Comparison of ENCODE assay signal across 21 cellular contexts in the genomic region with DNA sequence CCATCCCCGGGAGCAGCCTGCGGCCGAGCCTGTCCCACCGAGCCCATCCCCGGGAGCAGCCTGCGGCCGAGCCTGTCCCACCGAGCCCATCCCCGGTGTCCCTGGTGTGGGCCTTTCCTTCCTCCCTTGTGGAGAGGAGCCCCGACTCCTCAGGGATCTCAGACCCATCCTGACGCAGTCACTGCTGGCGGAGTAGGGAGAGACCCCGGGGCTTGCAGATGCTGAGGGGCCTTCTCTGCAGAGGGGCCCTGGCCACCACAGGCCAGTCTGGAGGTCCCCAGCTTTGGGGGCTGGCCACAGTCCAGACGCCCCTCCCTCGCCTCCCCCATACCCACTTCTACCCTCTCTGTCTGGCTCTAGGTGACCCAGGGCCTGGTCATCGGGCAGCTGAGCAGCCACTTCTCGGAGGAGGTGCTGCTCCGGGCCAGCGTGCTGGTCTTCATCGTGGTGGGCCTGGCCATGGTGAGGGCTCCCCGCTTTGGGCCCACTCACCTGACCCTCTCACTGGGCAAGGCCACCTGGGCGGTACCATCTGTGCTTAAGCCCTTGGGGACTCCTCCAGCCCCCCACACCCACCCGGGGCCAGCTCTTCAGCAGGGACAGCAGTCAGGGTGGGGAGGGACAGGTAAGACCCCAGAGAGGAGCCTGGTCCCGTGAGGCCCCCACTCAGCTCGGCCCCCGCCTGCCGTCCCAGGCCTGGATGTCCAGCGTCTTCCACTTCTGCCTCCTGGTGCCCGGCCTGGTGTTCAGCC. TPM values are rescaled to one million over a fixed set of nuclear protein-coding genes. Genes with fewer than 3 reads are reported as not detected.
DNase-seq lines count a peak whose midpoint lies in the region; ATAC-seq, FAIRE-seq and TF ChIP-seq lines count a peak whose summit lies in the region.
"Had no signal": no experiment of that assay in that cellular context is flagged by ENCODE, and none has a peak within 500 bp of the region (broad histone marks: within the 10 kb centered on the region; RNA-seq: fewer than 3 reads in every experiment).

No MANE protein-coding gene starts in this region.

- H3K27me3 ChIP-seq in K562 (ENCODE audit: control insufficient read depth in 2 of 2, insufficient read depth in 2 of 2, low read length in 2 of 2) (no peaks in the 10 kb centered on the region), small intestine (ENCODE audit: control insufficient read depth in 2 of 2, insufficient read depth in 2 of 2, low read length in 2 of 2) (no peaks in the 10 kb centered on the region), Peyer's patch (no peaks in the 10 kb centered on the region)
- H3K27me3 ChIP-seq: BE2C had no signal

- H3K4me3 Mint-ChIP-seq in stimulated activated naive CD8-positive, alpha-beta T cell treated with anti-CD3 and anti-CD28 coated beads, Interleukin-15, amount 100 ng/mL, for 72 hours = no peak overlapping the region
- no peak overlapping the region for H3K4me3 Mint-ChIP-seq in stimulated activated memory B cell treated with anti-CD40 and anti-IgM and Interleukin-4, amounts not matched to agents 10 μg/mL and 1 μg/mL and 100 μg/mL, for 72 hours
- H3K4me3 Mint-ChIP-seq: CD14-positive monocyte; CD4-positive, alpha-beta memory T cell had no signal

- no peak for TF ChIP-seq RAD21 in K562 (CRISPR knock-in tag; conservative IDR thresholded peaks at IDR 0.05 in 1 of 2, IDR thresholded peaks at IDR 0.05 in 1 of 2)

- H3K4me1 ChIP-seq in K562 (replicated peaks in 1 of 2; ENCODE audit: control insufficient read depth in 2 of 2, insufficient read depth in 2 of 2, low read length in 2 of 2) (peaks cover 0 to 61% of the 10 kb centered on the region in 2 experiments; a peak in 2 of 5 replicates), small intestine (ENCODE audit: control insufficient read depth in 2 of 2, insufficient read depth in 1 of 2, low read depth in 1 of 2, low read length in 1 of 2) (peaks cover 0 to 6% of the 10 kb centered on the region in 2 donors), Peyer's patch (peaks cover 0 to 25% (median 5%) of the 10 kb centered on the region in 4 donors)

- peaks cover 7% of the 10 kb centered on the region for H3K27me3 Mint-ChIP-seq in stimulated activated naive CD8-positive, alpha-beta T cell treated with anti-CD3 and anti-CD28 coated beads, Interleukin-15, amount 100 ng/mL, for 72 hours
- H3K27me3 Mint-ChIP-seq in stimulated activated memory B cell treated with anti-CD40 and anti-IgM and Interleukin-4, amounts not matched to agents 10 μg/mL and 1 μg/mL and 100 μg/mL, for 72 hours = peaks cover 8% of the 10 kb centered on the region
- H3K27me3 Mint-ChIP-seq: CD4-positive, alpha-beta memory T cell had no signal

- no peak overlapping the region for H3K4me2 ChIP-seq in K562 (ENCODE audit: insufficient read depth, low read length)

- no peaks in the 10 kb centered on the region for H3K79me2 ChIP-seq in K562 (ENCODE audit: control insufficient read depth, insufficient read depth, low read length)

- BruUV-seq in K562 (replicated peaks; lab: Mats Ljungman, UMichigan) = no TSS peak

- peak; percentile 22 for ATAC-seq in stimulated activated naive CD8-positive, alpha-beta T cell treated with anti-CD3 and anti-CD28 coated beads, Interleukin-15, amount 100 ng/mL, for 72 hours
- no peak for ATAC-seq in stimulated activated naive CD8-positive, alpha-beta T cell treated with anti-CD3 and anti-CD28 coated beads, Interleukin-15, Interleukin-2, amounts not matched to agents 100 U/mL and 50 U/mL, for 24 hours
- no peak for ATAC-seq in K562
- ATAC-seq in stimulated activated memory B cell treated with anti-CD40 and anti-IgM and Interleukin-4, amounts not matched to agents 10 μg/mL and 1 μg/mL and 100 μg/mL, for 72 hours = peak; percentile 3

- no peaks in the 10 kb centered on the region for H3K9me3 Mint-ChIP-seq in stimulated activated naive CD8-positive, alpha-beta T cell treated with anti-CD3 and anti-CD28 coated beads, Interleukin-15, amount 100 ng/mL, for 72 hours
- H3K9me3 Mint-ChIP-seq in stimulated activated memory B cell treated with anti-CD40 and anti-IgM and Interleukin-4, amounts not matched to agents 10 μg/mL and 1 μg/mL and 100 μg/mL, for 72 hours = no peaks in the 10 kb centered on the region
- H3K9me3 Mint-ChIP-seq: CD4-positive, alpha-beta memory T cell had no signal

- intact Hi-C loops in K562 (cut with micrococcal nuclease) = no loop called here

- H4K20me1 ChIP-seq in K562 (replicated peaks; ENCODE audit: control insufficient read depth, insufficient read depth, low read length) = no peaks in the 10 kb centered on the region

- 69% methylated on average over 14 of the region's 29 CpGs for WGBS in K562 (ENCODE audit: insufficient coverage, low coverage, missing lambda C conversion rate)
- 89 to 93% (median 91%) methylated on average over 21 to 29 of the region's 29 CpGs for WGBS in small intestine, 3 donors

- DNase-seq in stimulated activated naive CD8-positive, alpha-beta T cell treated with anti-CD3 and anti-CD28 coated beads, Interleukin-15, amount 100 ng/mL, for 72 hours = no peak
- no peak for DNase-seq in stimulated activated naive CD8-positive, alpha-beta T cell treated with anti-CD3 and anti-CD28 coated beads, Interleukin-15, Interleukin-2, amounts not matched to agents 100 U/mL and 50 U/mL, for 24 hours
- DNase-seq in K562 (ENCODE audit: extremely low read depth in 1 of 4, low spot score in 3 of 4) (no peak), small intestine (no peak), NCI-H1436 (lab: John Stamatoyannopoulos, UW) (no peak), Peyer's patch (no peak)
- DNase-seq: ACHN; BE2C; CD4-positive, alpha-beta memory T cell; DMS153; DMS79; GDM1; HCEC 1CT; IMR-90; KBM-7 had no signal

- no peak overlapping the region for H3K27ac Mint-ChIP-seq in stimulated activated naive CD8-positive, alpha-beta T cell treated with anti-CD3 and anti-CD28 coated beads, Interleukin-15, amount 100 ng/mL, for 72 hours
- no peak overlapping the region for H3K27ac Mint-ChIP-seq in stimulated activated memory B cell treated with anti-CD40 and anti-IgM and Interleukin-4, amounts not matched to agents 10 μg/mL and 1 μg/mL and 100 μg/mL, for 72 hours
- H3K27ac Mint-ChIP-seq: CD14-positive monocyte; CD4-positive, alpha-beta memory T cell had no signal

- H3K4me3 ChIP-seq in K562 = no peak overlapping the region
- no peak overlapping the region for H3K4me3 ChIP-seq in small intestine (ENCODE audit: low read depth in 1 of 2, low read length in 2 of 2)
- H3K4me3 ChIP-seq in Peyer's patch = no peak overlapping the region

- no peaks in the 10 kb centered on the region for H3K9me3 ChIP-seq in K562 (replicated peaks; ENCODE audit: control insufficient read depth, insufficient read depth, low read depth, low read length)
- no peaks in the 10 kb centered on the region for H3K9me3 ChIP-seq in small intestine (ENCODE audit: control insufficient read depth, low read depth)
- no peaks in the 10 kb centered on the region for H3K9me3 ChIP-seq in Peyer's patch
- H3K9me3 ChIP-seq: BE2C had no signal

- TF ChIP-seq CTCF in K562 (IDR thresholded peaks at IDR 0.05 in 2 of 3, conservative IDR thresholded peaks at IDR 0.05 in 1 of 3; ENCODE audit: insufficient read depth in 2 of 3, low read depth in 1 of 3, low read length in 3 of 3) (no peak), Peyer's patch (IDR thresholded peaks at IDR 0.05) (no peak)

- H3K9me1 ChIP-seq in K562 (ENCODE audit: control insufficient read depth, insufficient read depth, low read length) = no peaks in the 10 kb centered on the region

- TF ChIP-seq EP300 in K562 (IDR thresholded peaks at IDR 0.05; ENCODE audit: low read length) = no peak

- H3K36me3 ChIP-seq in K562 (ENCODE audit: control insufficient read depth, insufficient read depth, low read length) = no peaks in the 10 kb centered on the region
- no peaks in the 10 kb centered on the region for H3K36me3 ChIP-seq in small intestine (ENCODE audit: control insufficient read depth in 2 of 2, insufficient read depth in 2 of 2, low read length in 2 of 2)
- peaks cover 0 to 8% (median 0%) of the 10 kb centered on the region in 3 donors for H3K36me3 ChIP-seq in Peyer's patch
- H3K36me3 ChIP-seq: BE2C had no signal

- no peaks in the 10 kb centered on the region for H3K4me1 Mint-ChIP-seq in stimulated activated naive CD8-positive, alpha-beta T cell treated with anti-CD3 and anti-CD28 coated beads, Interleukin-15, amount 100 ng/mL, for 72 hours
- H3K4me1 Mint-ChIP-seq in stimulated activated memory B cell treated with anti-CD40 and anti-IgM and Interleukin-4, amounts not matched to agents 10 μg/mL and 1 μg/mL and 100 μg/mL, for 72 hours = no peaks in the 10 kb centered on the region
- H3K4me1 Mint-ChIP-seq: CD14-positive monocyte; CD4-positive, alpha-beta memory T cell had no signal

- FAIRE-seq in K562 (lab: Jason Lieb, UNC) = no peak
- FAIRE-seq in small intestine (lab: Jason Lieb, UNC) = no peak
- FAIRE-seq: A204.1, GM19239, H1 had no signal

- H2AFZ ChIP-seq in K562 (ENCODE audit: low read depth, low read length) = no peak overlapping the region

- H3K27ac ChIP-seq in K562 (ENCODE audit: extremely low read depth, low read depth, low read length) = no peak overlapping the region
- H3K27ac ChIP-seq in small intestine (ENCODE audit: low read depth in 1 of 2, low read length in 1 of 2) = no peak overlapping the region
- H3K27ac ChIP-seq in Peyer's patch = no peak overlapping the region
- H3K27ac ChIP-seq: HL-60 had no signal

- in situ Hi-C loops in K562 (cut with MboI) = no loop called here

- CTCF ChIA-PET in K562 (lab: Yijun Ruan, JAX; ENCODE audit: low intra/inter-chr PET ratio) = interaction anchor here (0.6 kb wide), 2 partner anchors 35 to 370 kb away, joined by 3 to 5 read pairs; no protein-coding TSS in a partner anchor

- no peak for TF ChIP-seq POLR2A in K562 (conservative IDR thresholded peaks at IDR 0.05)
- no peak for TF ChIP-seq POLR2A in Peyer's patch (IDR thresholded peaks at IDR 0.05)

- no peak overlapping the region; a peak in 1 of 4 replicates for H3K9ac ChIP-seq in K562 (ENCODE audit: insufficient read depth in 1 of 2, low read depth in 2 of 2, low read length in 2 of 2)

- no peaks in the 10 kb centered on the region for H3K36me3 Mint-ChIP-seq in stimulated activated memory B cell treated with anti-CD40 and anti-IgM and Interleukin-4, amounts not matched to agents 10 μg/mL and 1 μg/mL and 100 μg/mL, for 72 hours
- H3K36me3 Mint-ChIP-seq: CD4-positive, alpha-beta memory T cell had no signal

- POLR2A ChIA-PET in K562 (lab: Yijun Ruan, JAX) = interaction anchor here (0.5 to 2.3 kb wide), 5 partner anchors 8 to 207 kb away, joined by 3 to 12 read pairs (median 6); partner anchors contain the start of gene PHLDA2

RNA-seq across cellular contexts. Expression of gene PHLDA2, which starts 7.3 kb away (rescaled TPM):
- 3.2 and 7.8 TPM in 2 replicates for total RNA-seq in K562 (2011; cell fraction: chromatin; rRNA removed; ENCODE audit: low replicate concordance)
- total RNA-seq in K562 (2011; cell fraction: nucleolus; rRNA removed) = 13.6 and 14.7 TPM in 2 replicates
- 5.4 and 5.7 TPM in 2 replicates for total RNA-seq in K562 (2011; cell fraction: nucleoplasm; rRNA removed)
- total RNA-seq in K562 (2014; rRNA removed) (14.8 and 26.2 TPM in 2 replicates), K562 (2014; rRNA removed; fragmentation: Illumina TruSeq; extraction: Trizol) (0.70 and 0.76 TPM in 2 replicates), K562 (2015; rRNA removed; fragmentation: Illumina TruSeq; extraction: Trizol) (5.7 and 6.3 TPM in 2 replicates), K562 (2021) (42.4 and 43.2 TPM in 2 replicates), Peyer's patch (1 to 10 TPM in 3 of 4 donors, not detected in 1; 4.1 to 6.4 (median 4.9) TPM)
- polyA plus RNA-seq in K562 (2011; rRNA removed) (4.7 and 4.9 TPM in 2 replicates), K562 (2014; fragmentation: Illumina TruSeq; extraction: Trizol) (4.0 and 24.8 TPM in 2 replicates), K562 (2014; fragmentation: Nextera tagmentation; extraction: Ambion mirVana) (under 1 TPM; 0.43 to 0.87 TPM), K562 (2014; rRNA removed) (33.6 and 37.8 TPM in 2 replicates), small intestine (10 to 100 TPM; 21.8 to 55.1 (median 28.6) TPM)
- 19.3 and 101 TPM in 2 replicates for polyA plus RNA-seq in K562 (2011; cell fraction: cytosol; rRNA removed)
- 10.5 and 21.0 TPM in 2 replicates for polyA plus RNA-seq in K562 (2011; cell fraction: nucleus; rRNA removed)
- 26.8 and 31.0 TPM in 2 replicates for polyA plus RNA-seq in K562 (2012)
- polyA minus RNA-seq in K562 (2011; rRNA and poly(A)+ RNA removed) = 0.84 and 1.1 TPM in 2 replicates
- polyA minus RNA-seq in K562 (2011; cell fraction: cytosol; rRNA and poly(A)+ RNA removed) = 14.8 and 27.2 TPM in 2 replicates
- 11.8 and 14.1 TPM in 2 replicates for polyA minus RNA-seq in K562 (2011; cell fraction: nucleus; rRNA and poly(A)+ RNA removed)

RNA-seq across cellular contexts. Expression of gene CDKN1C, which starts 36.3 kb away (rescaled TPM):
- total RNA-seq in K562 (2011; cell fraction: chromatin; rRNA removed; ENCODE audit: low replicate concordance) = 7.1 and 13.9 TPM in 2 replicates
- total RNA-seq in K562 (2011; cell fraction: nucleolus; rRNA removed) = 20.5 and 24.5 TPM in 2 replicates
- total RNA-seq in K562 (2011; cell fraction: nucleoplasm; rRNA removed) = 10.9 and 11.1 TPM in 2 replicates
- 19.2 and 23.5 TPM in 2 replicates for total RNA-seq in K562 (2014; rRNA removed)
- total RNA-seq in K562 (2014; rRNA removed; fragmentation: Illumina TruSeq; extraction: Trizol) = 3.5 and 4.0 TPM in 2 replicates
- total RNA-seq in K562 (2015; rRNA removed; fragmentation: Illumina TruSeq; extraction: Trizol) = 2.8 and 3.5 TPM in 2 replicates
- 21.1 and 21.9 TPM in 2 replicates for total RNA-seq in K562 (2021)
- polyA plus RNA-seq in K562 (2011; rRNA removed) = 9.2 and 17.4 TPM in 2 replicates
- polyA plus RNA-seq in K562 (2011; cell fraction: cytosol; rRNA removed) = 12.9 and 29.1 TPM in 2 replicates
- 25.4 and 25.7 TPM in 2 replicates for polyA plus RNA-seq in K562 (2011; cell fraction: nucleus; rRNA removed)
- polyA plus RNA-seq in K562 (2012) = 10.9 and 13.2 TPM in 2 replicates
- 3.9 and 5.2 TPM in 2 replicates for polyA plus RNA-seq in K562 (2014; fragmentation: Illumina TruSeq; extraction: Trizol)
- polyA plus RNA-seq in K562 (2014; fragmentation: Nextera tagmentation; extraction: Ambion mirVana) = 10 to 100 TPM in 1 of 2 experiments, 1 to 10 TPM in 1; 9.3 to 18.7 TPM
- 11.0 and 13.0 TPM in 2 replicates for polyA plus RNA-seq in K562 (2014; rRNA removed)
- 4.8 and 6.4 TPM in 2 replicates for polyA minus RNA-seq in K562 (2011; rRNA and poly(A)+ RNA removed)
- 11.8 and 22.5 TPM in 2 replicates for polyA minus RNA-seq in K562 (2011; cell fraction: cytosol; rRNA and poly(A)+ RNA removed)
- polyA minus RNA-seq in K562 (2011; cell fraction: nucleus; rRNA and poly(A)+ RNA removed) = 7.5 and 8.9 TPM in 2 replicates
- 10 to 100 TPM in 1 of 3 donors, 1 to 10 TPM in 2; 4.0 to 29.7 (median 5.7) TPM for polyA plus RNA-seq in small intestine
- total RNA-seq in Peyer's patch = 10 to 100 TPM in 2 of 4 donors, 1 to 10 TPM in 2; 6.1 to 22.3 (median 11.1) TPM

Comparison
In these comparisons a context has a peak if more than half of its experiments do, and no peak if none do; other contexts are left out.
1. ATAC-seq: peak in stimulated activated naive CD8-positive, alpha-beta T cell treated with anti-CD3 and anti-CD28 coated beads, Interleukin-15, amount 100 ng/mL, for 72 hours (single experiment) and stimulated activated memory B cell treated with anti-CD40 and anti-IgM and Interleukin-4, amounts not matched to agents 10 μg/mL and 1 μg/mL and 100 μg/mL, for 72 hours (single experiment); none in stimulated activated naive CD8-positive, alpha-beta T cell treated with anti-CD3 and anti-CD28 coated beads, Interleukin-15, Interleukin-2, amounts not matched to agents 100 U/mL and 50 U/mL, for 24 hours (single experiment) and K562 (single experiment).